8 cellular contexts compared by ENCODE assay signal in the genomic region with DNA sequence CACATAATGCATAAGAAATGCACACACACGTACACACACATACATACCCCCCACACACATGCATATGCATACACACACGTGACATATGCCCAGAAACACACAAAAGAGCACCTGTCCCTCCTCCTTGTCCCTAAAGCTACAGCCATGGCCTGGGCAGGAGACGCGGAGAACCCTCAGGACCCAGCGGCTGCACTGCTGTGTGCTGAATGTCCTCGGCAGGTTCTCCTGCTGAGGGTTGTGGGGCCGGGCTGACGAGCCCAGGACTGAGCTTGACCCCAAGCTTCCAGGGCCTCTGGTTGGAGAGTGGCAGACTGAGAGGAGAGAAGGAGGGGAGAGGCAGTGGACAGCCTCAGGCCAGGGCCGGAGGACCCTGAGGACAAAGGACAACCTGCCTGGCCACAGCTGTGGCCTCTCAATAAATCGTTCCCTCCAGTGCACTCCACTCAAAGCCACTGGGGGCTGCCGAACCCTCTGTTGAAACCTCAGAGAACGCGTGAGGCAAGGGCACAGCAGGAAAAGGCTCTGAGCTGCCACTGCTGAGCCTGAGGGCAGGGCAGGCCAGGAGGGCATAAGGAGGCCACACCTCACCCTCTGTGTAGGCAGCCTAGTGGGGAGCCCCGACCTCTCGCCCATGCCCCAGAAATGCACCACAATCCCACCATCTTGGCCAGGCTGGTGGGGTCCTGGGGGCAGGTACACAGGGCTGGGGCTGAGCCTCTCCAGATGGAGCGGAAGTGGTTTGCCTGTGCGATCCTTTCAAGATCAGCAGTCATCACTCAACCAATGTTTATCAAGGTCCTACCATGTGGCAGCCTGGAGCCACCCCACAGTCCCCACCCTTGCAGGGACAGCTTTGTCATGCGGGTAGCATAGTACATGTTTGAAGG. TPM values are rescaled to one million over a fixed set of nuclear protein-coding genes. Genes with fewer than 3 reads are reported as not detected.
DNase-seq lines count a peak whose midpoint lies in the region; ATAC-seq and TF ChIP-seq lines count a peak whose summit lies in the region.

No MANE protein-coding gene starts in this region.

- no peak overlapping the region for H3K27ac ChIP-seq in lower lobe of right lung

- ATAC-seq in lower lobe of right lung: no peak

- no peaks in the 10 kb centered on the region for H3K27me3 ChIP-seq in lower lobe of right lung (ENCODE audit: low read depth)

- H3K9me3 Mint-ChIP-seq in activated T-cell treated with anti-CD3 and anti-CD28 coated beads, Interleukin-2, amount 50 U/mL, for 24 hours: no peaks in the 10 kb centered on the region

- no peak overlapping the region for H3K4me3 ChIP-seq in lower lobe of right lung

- H3K4me3 Mint-ChIP-seq in activated T-cell treated with anti-CD3 and anti-CD28 coated beads, Interleukin-2, amount 50 U/mL, for 24 hours: no peak overlapping the region

- peaks cover 9% of the 10 kb centered on the region for H3K27me3 Mint-ChIP-seq in activated T-cell treated with anti-CD3 and anti-CD28 coated beads, Interleukin-2, amount 50 U/mL, for 24 hours

- intact Hi-C loops in lower lobe of right lung (cut with DNase I): no loop called here

- H3K4me1 ChIP-seq in lower lobe of right lung: peaks cover 4% of the 10 kb centered on the region

- CTCF ChIA-PET in HEK293T (lab: Yijun Ruan, JAX): no interaction called here

- no peak for TF ChIP-seq CTCF in lower lobe of right lung (IDR thresholded peaks at IDR 0.05)

- no peaks in the 10 kb centered on the region for H3K9me3 ChIP-seq in lower lobe of right lung

- peak; percentile 3 for DNase-seq in AG08396 (ENCODE audit: low spot score)
- DNase-seq in HEK293T (ENCODE audit: extremely low spot score): peak; percentile 3
- peak; percentile 56 for DNase-seq in activated T-cell treated with anti-CD3 and anti-CD28 coated beads, Interleukin-2, amount 50 U/mL, for 24 hours
- DNase-seq in lower lobe of right lung: peak; percentile 37
- DNase-seq in pons (ENCODE audit: low spot score): no peak
- no peak for DNase-seq in NCI-H2171 (lab: John Stamatoyannopoulos, UW)
- no peak for DNase-seq in NCI-H510A (lab: John Stamatoyannopoulos, UW)
- no peak for DNase-seq in mucosa of gallbladder (ENCODE audit: low spot score)

- H3K4me1 Mint-ChIP-seq in activated T-cell treated with anti-CD3 and anti-CD28 coated beads, Interleukin-2, amount 50 U/mL, for 24 hours (ENCODE audit: low read depth): peaks cover 18% of the 10 kb centered on the region

- H3K27ac Mint-ChIP-seq in activated T-cell treated with anti-CD3 and anti-CD28 coated beads, Interleukin-2, amount 50 U/mL, for 24 hours: peak overlapping the region; percentile 64

- POLR2A ChIA-PET in HEK293T (lab: Yijun Ruan, JAX): no interaction called here

- no peaks in the 10 kb centered on the region for H3K36me3 ChIP-seq in lower lobe of right lung

- H3K36me3 Mint-ChIP-seq in activated T-cell treated with anti-CD3 and anti-CD28 coated beads, Interleukin-2, amount 50 U/mL, for 24 hours (ENCODE audit: low read depth): no peaks in the 10 kb centered on the region

TF ChIP-seq in HEK293T, 16 proteins besides CTCF, POLR2A, EP300 and RAD21:
- TF ChIP-seq, protein P1, sequence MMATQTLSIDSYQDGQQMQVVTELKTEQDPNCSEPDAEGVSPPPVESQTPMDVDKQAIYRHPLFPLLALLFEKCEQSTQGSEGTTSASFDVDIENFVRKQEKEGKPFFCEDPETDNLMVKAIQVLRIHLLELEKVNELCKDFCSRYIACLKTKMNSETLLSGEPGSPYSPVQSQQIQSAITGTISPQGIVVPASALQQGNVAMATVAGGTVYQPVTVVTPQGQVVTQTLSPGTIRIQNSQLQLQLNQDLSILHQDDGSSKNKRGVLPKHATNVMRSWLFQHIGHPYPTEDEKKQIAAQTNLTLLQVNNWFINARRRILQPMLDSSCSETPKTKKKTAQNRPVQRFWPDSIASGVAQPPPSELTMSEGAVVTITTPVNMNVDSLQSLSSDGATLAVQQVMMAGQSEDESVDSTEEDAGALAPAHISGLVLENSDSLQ (IDR thresholded peaks at IDR 0.05): no peak
- TF ChIP-seq ZNF384 (IDR thresholded peaks at IDR 0.05) (no peak), CTBP1 (IDR thresholded peaks at IDR 0.05; ENCODE audit: borderline replicate concordance) (no peak), L3MBTL2 (conservative IDR thresholded peaks at IDR 0.05) (no peak), ELF4 (IDR thresholded peaks at IDR 0.05) (no peak), BHLHE40 (IDR thresholded peaks at IDR 0.05; ENCODE audit: borderline replicate concordance) (no peak), SP1 (IDR thresholded peaks at IDR 0.05) (no peak), TARDBP (IDR thresholded peaks at IDR 0.05) (no peak), FOXK2 (IDR thresholded peaks at IDR 0.05) (no peak)

RNA-seq across cellular contexts. Expression of a gene that starts 3.1 kb away (rescaled TPM):
- 7.0 TPM for total RNA-seq in lower lobe of right lung
- total RNA-seq in mucosa of gallbladder: 8.6 TPM

Comparison
In these comparisons a context has a peak if more than half of its experiments do, and no peak if none do; other contexts are left out.
1. DNase-seq: peak in AG08396 (single experiment), HEK293T (single experiment), activated T-cell treated with anti-CD3 and anti-CD28 coated beads, Interleukin-2, amount 50 U/mL, for 24 hours (single experiment) and lower lobe of right lung (single experiment); none in pons (single experiment), NCI-H2171 (single experiment), NCI-H510A (single experiment) and mucosa of gallbladder (single experiment).